In genomic region chr7:46485481-46486065, GRCh38 we compare ENCODE assay signal across 10 cellular contexts.
DNase-seq lines count a peak whose midpoint lies in the region; TF ChIP-seq lines count a peak whose summit lies in the region.
"Had no signal": no experiment of that assay in that cellular context is flagged by ENCODE, and none has a peak within 500 bp of the region (broad histone marks: within the 10 kb centered on the region; RNA-seq: fewer than 3 reads in every experiment).

No MANE protein-coding gene starts in this region.

- TF ChIP-seq CTCF in fibroblast of mammary gland (conservative IDR thresholded peaks at IDR 0.05; ENCODE audit: control insufficient read depth, insufficient read depth, low read depth, low read length) (peak; percentile 34), smooth muscle cell (IDR thresholded peaks at IDR 0.05; ENCODE audit: borderline replicate concordance, insufficient read depth, poor library complexity, severe bottlenecking) (peak; percentile 42)

- H3K9me3 ChIP-seq in smooth muscle cell (replicated peaks; ENCODE audit: low read depth): no peaks in the 10 kb centered on the region
- H3K9me3 ChIP-seq: right lobe of liver had no signal

- peaks cover 5% of the 10 kb centered on the region for H3K4me1 ChIP-seq in smooth muscle cell (ENCODE audit: low read depth)
- H3K4me1 ChIP-seq: right lobe of liver had no signal

- peak overlapping the region; percentile 76 for H3K27ac ChIP-seq in smooth muscle cell (ENCODE audit: low read depth)
- H3K27ac ChIP-seq: HL-60, right lobe of liver had no signal

- H3K79me2 ChIP-seq in smooth muscle cell (ENCODE audit: low read depth): no peaks in the 10 kb centered on the region

- H3K4me2 ChIP-seq in smooth muscle cell: peak overlapping the region; percentile 41

- H3K9ac ChIP-seq in smooth muscle cell (ENCODE audit: low read depth): peak overlapping the region; percentile 44

- H3K4me3 ChIP-seq in fibroblast of mammary gland (ENCODE audit: control insufficient read depth, low read depth, low read length) (no peak overlapping the region), smooth muscle cell (no peak overlapping the region)
- H3K4me3 ChIP-seq: right lobe of liver had no signal

- DNase-seq in GM04503 (ENCODE audit: low read depth): peak; percentile 41
- peak; percentile 76 for DNase-seq in RPMI7951 (ENCODE audit: low read depth)
- peak; percentile 26 for DNase-seq in fibroblast of mammary gland (ENCODE audit: low read depth)
- DNase-seq in smooth muscle cell (lab: John Stamatoyannopoulos, UW; ENCODE audit: unreplicated experiment): no peak
- no peak for DNase-seq in NCI-H2196 (lab: John Stamatoyannopoulos, UW; ENCODE audit: unreplicated experiment)
- no peak for DNase-seq in Kasumi-1 (lab: John Stamatoyannopoulos, UW)
- no peak for DNase-seq in stimulated activated CD4-positive, alpha-beta T cell treated with anti-CD3 and anti-CD28 coated beads, Interleukin-4, amount 100 ng/mL, for 24 hours
- DNase-seq: NCI-H446 treated with DMSO at 0.1 percent for 48 hours, right lobe of liver had no signal

- 20% methylated on average over 3 of the region's 3 CpGs for WGBS in smooth muscle cell (ENCODE audit: low lambda C conversion rate)

- peaks cover 9% of the 10 kb centered on the region for H3F3A ChIP-seq in smooth muscle cell (ENCODE audit: low read depth)

- H3K36me3 ChIP-seq in smooth muscle cell (ENCODE audit: low read depth): no peaks in the 10 kb centered on the region
- H3K36me3 ChIP-seq: right lobe of liver had no signal

- no peaks in the 10 kb centered on the region for H3K27me3 ChIP-seq in smooth muscle cell (ENCODE audit: low read depth)
- H3K27me3 ChIP-seq: right lobe of liver had no signal

- H4K20me1 ChIP-seq in smooth muscle cell (ENCODE audit: low read depth): no peaks in the 10 kb centered on the region

- H2AFZ ChIP-seq in smooth muscle cell (ENCODE audit: low read depth): no peak overlapping the region

Comparison
In these comparisons a context has a peak if more than half of its experiments do, and no peak if none do; other contexts are left out.
1. DNase-seq: peak in GM04503 (single experiment), RPMI7951 (single experiment) and fibroblast of mammary gland (single experiment); none in smooth muscle cell (single experiment), NCI-H2196 (single experiment), Kasumi-1 (0 of 2) and stimulated activated CD4-positive, alpha-beta T cell treated with anti-CD3 and anti-CD28 coated beads, Interleukin-4, amount 100 ng/mL, for 24 hours (single experiment).